25 cellular contexts compared by ENCODE assay signal in genomic region chr15:85009435-85009834, GRCh38. TPM values are rescaled to one million over a fixed set of nuclear protein-coding genes. Genes with fewer than 3 reads are reported as not detected.
A peak's percentile ranks its signal among the peaks of the same experiment; 100 is the strongest.
DNase-seq lines count a peak whose midpoint lies in the region; ATAC-seq and TF ChIP-seq lines count a peak whose summit lies in the region.
"Had no signal": no experiment of that assay in that cellular context is flagged by ENCODE, and none has a peak within 500 bp of the region (broad histone marks: within the 10 kb centered on the region; RNA-seq: fewer than 3 reads in every experiment).

No MANE protein-coding gene starts in this region.

- BruUV-seq in A673 (replicated peaks; lab: Mats Ljungman, UMichigan), result no TSS peak

- H3K27ac ChIP-seq in A673 (ENCODE audit: low read depth, low read length, poor library complexity, severe bottlenecking) (peak overlapping the region; percentile 64), HL-60 (replicated peaks) (peak overlapping the region; percentile 70)

- peaks cover 55% of the 10 kb centered on the region for H3K4me1 ChIP-seq in A673 (ENCODE audit: insufficient read depth, low read length, poor library complexity, severe bottlenecking)

- intact Hi-C loops in A673 (cut with micrococcal nuclease; ENCODE audit: unreplicated experiment), result no loop called here

- POLR2A ChIA-PET in A673 (lab: Charles Lee; ENCODE audit: low non-redundant PET), result no interaction called here

- DNase-seq in A673 (ENCODE audit: low spot score) (no peak), HL-60 (ENCODE audit: low read depth in 1 of 2, low spot score in 1 of 2) (no peak), fibroblast of villous mesenchyme (ENCODE audit: low read depth) (peak; percentile 68), hepatic stellate cell (ENCODE audit: low spot score) (no peak)
- DNase-seq: ACHN; activated CD4-positive, alpha-beta T cell treated with anti-CD3 and anti-CD28 coated beads, Interleukin-2, amount 50 U/mL, for 4 hours; EL; H9; left ventricle myocardium superior; NCI-H2029; NCI-H345; NCI-H774; ovary; Right ventricle myocardium superior; stimulated activated CD4-positive, alpha-beta T cell treated with anti-CD3 and anti-CD28 coated beads, Interleukin-15, amount 100 ng/mL, for 24 hours; T1000 had no signal

- no peaks in the 10 kb centered on the region for H3K36me3 Mint-ChIP-seq in stimulated activated memory B cell treated with anti-CD40 and anti-IgM and Interleukin-4, amounts not matched to agents 10 μg/mL and 1 μg/mL and 100 μg/mL, for 72 hours
- H3K36me3 Mint-ChIP-seq: WTC11 had no signal

- H3K4me3 Mint-ChIP-seq in stimulated activated memory B cell treated with anti-CD40 and anti-IgM and Interleukin-4, amounts not matched to agents 10 μg/mL and 1 μg/mL and 100 μg/mL, for 72 hours, result no peak overlapping the region
- H3K4me3 Mint-ChIP-seq: central memory CD8-positive, alpha-beta T cell; H9; nephron; WTC11 had no signal

- CTCF ChIA-PET in A673 (lab: Charles Lee), result no interaction called here

- peaks cover 62% of the 10 kb centered on the region for H3K4me1 Mint-ChIP-seq in stimulated activated memory B cell treated with anti-CD40 and anti-IgM and Interleukin-4, amounts not matched to agents 10 μg/mL and 1 μg/mL and 100 μg/mL, for 72 hours

- H3K9me3 Mint-ChIP-seq in stimulated activated memory B cell treated with anti-CD40 and anti-IgM and Interleukin-4, amounts not matched to agents 10 μg/mL and 1 μg/mL and 100 μg/mL, for 72 hours, result no peaks in the 10 kb centered on the region
- H3K9me3 Mint-ChIP-seq: central memory CD8-positive, alpha-beta T cell; H9; IgD-negative memory B cell; WTC11 had no signal

- H3K27me3 Mint-ChIP-seq in stimulated activated memory B cell treated with anti-CD40 and anti-IgM and Interleukin-4, amounts not matched to agents 10 μg/mL and 1 μg/mL and 100 μg/mL, for 72 hours, result no peaks in the 10 kb centered on the region
- H3K27me3 Mint-ChIP-seq: central memory CD8-positive, alpha-beta T cell; IgD-negative memory B cell had no signal

- TF ChIP-seq CTCF in A673 (conservative IDR thresholded peaks at IDR 0.05; ENCODE audit: low read depth, low read length) (no peak), HL-60 (IDR thresholded peaks at IDR 0.05; ENCODE audit: insufficient read depth, low read length) (no peak), fibroblast of villous mesenchyme (IDR thresholded peaks at IDR 0.05; ENCODE audit: insufficient read depth, low read depth, low read length) (no peak)

- no peaks in the 10 kb centered on the region for H3K36me3 ChIP-seq in A673 (ENCODE audit: insufficient read depth, low read length, poor library complexity, severe bottlenecking)
- H3K36me3 ChIP-seq: ovary had no signal

- H3K9me3 ChIP-seq in A673 (ENCODE audit: low read depth, low read length, poor library complexity, severe bottlenecking), result no peaks in the 10 kb centered on the region
- H3K9me3 ChIP-seq: ovary had no signal

- H3K27ac Mint-ChIP-seq in stimulated activated memory B cell treated with anti-CD40 and anti-IgM and Interleukin-4, amounts not matched to agents 10 μg/mL and 1 μg/mL and 100 μg/mL, for 72 hours, result peak overlapping the region; percentile 84
- H3K27ac Mint-ChIP-seq: WTC11 had no signal

- no peaks in the 10 kb centered on the region for H3K27me3 ChIP-seq in A673 (replicated peaks; ENCODE audit: insufficient read depth, low read depth, low read length, poor library complexity)
- H3K27me3 ChIP-seq in HL-60 (ENCODE audit: insufficient read depth, poor library complexity, severe bottlenecking), result no peaks in the 10 kb centered on the region
- H3K27me3 ChIP-seq: ovary had no signal

- ATAC-seq in stimulated activated memory B cell treated with anti-CD40 and anti-IgM and Interleukin-4, amounts not matched to agents 10 μg/mL and 1 μg/mL and 100 μg/mL, for 72 hours, result no peak
- ATAC-seq in HG02938 (IDR thresholded peaks at IDR 0.05; ENCODE audit: unreplicated experiment) (no peak), HG03354 (IDR thresholded peaks at IDR 0.05; ENCODE audit: poor library complexity, severe bottlenecking, unreplicated experiment) (no peak), GM18861 (IDR thresholded peaks at IDR 0.05; ENCODE audit: unreplicated experiment) (no peak)
- ATAC-seq: activated naive CD4-positive, alpha-beta T cell treated with anti-CD3 and anti-CD28 coated beads, Interleukin-2, amount 50 U/mL, for 72 hours; WTC11 had no signal

- H3K4me3 ChIP-seq in A673 (ENCODE audit: low read depth, low read length, poor library complexity, severe bottlenecking), result no peak overlapping the region
- H3K4me3 ChIP-seq in HL-60 (replicated peaks; ENCODE audit: insufficient read depth, low read length), result no peak overlapping the region
- H3K4me3 ChIP-seq in fibroblast of villous mesenchyme (ENCODE audit: low read depth, low read length), result no peak overlapping the region
- H3K4me3 ChIP-seq: ovary had no signal

RNA-seq across cellular contexts. Expression of gene PDE8A, which starts 27.8 kb away (rescaled TPM):
- total RNA-seq in A673 (2021) (69.8 and 80.7 TPM in 2 replicates), fibroblast of villous mesenchyme (14.5 and 16.8 TPM in 2 replicates)
